ENCODE assay signal across 10 cellular contexts in genomic region chr1:230282157-230282556, GRCh38.
A peak's percentile ranks its signal among the peaks of the same experiment; 100 is the strongest.
DNase-seq lines count a peak whose midpoint lies in the region; ATAC-seq, FAIRE-seq and TF ChIP-seq lines count a peak whose summit lies in the region.
"Had no signal": no experiment of that assay in that cellular context is flagged by ENCODE, and none has a peak within 500 bp of the region (broad histone marks: within the 10 kb centered on the region; RNA-seq: fewer than 3 reads in every experiment).

No MANE protein-coding gene starts in this region.

- H3K4me1 ChIP-seq in A673 (ENCODE audit: insufficient read depth, low read length, poor library complexity, severe bottlenecking) (peaks cover 19% of the 10 kb centered on the region), K562 (replicated peaks in 1 of 2; ENCODE audit: control insufficient read depth in 2 of 2, insufficient read depth in 2 of 2, low read length in 2 of 2) (peaks cover 0 to 20% of the 10 kb centered on the region in 2 experiments; a peak in 2 of 5 replicates), PC-9 (replicated peaks; ENCODE audit: insufficient read depth) (no peaks in the 10 kb centered on the region)

- H3K9me1 ChIP-seq in K562 (ENCODE audit: control insufficient read depth, insufficient read depth, low read length): peaks cover 4% of the 10 kb centered on the region

- TF ChIP-seq CTCF in A673 (conservative IDR thresholded peaks at IDR 0.05; ENCODE audit: low read depth, low read length): no peak
- no peak for TF ChIP-seq CTCF in K562 (IDR thresholded peaks at IDR 0.05 in 2 of 3, conservative IDR thresholded peaks at IDR 0.05 in 1 of 3; ENCODE audit: insufficient read depth in 2 of 3, low read depth in 1 of 3, low read length in 3 of 3)
- no peak for TF ChIP-seq CTCF in PC-9 (conservative IDR thresholded peaks at IDR 0.05)

- no peak for TF ChIP-seq EP300 in K562 (IDR thresholded peaks at IDR 0.05; ENCODE audit: low read length)

- H3K36me3 ChIP-seq in A673 (ENCODE audit: insufficient read depth, low read length, poor library complexity, severe bottlenecking): peaks cover 6% of the 10 kb centered on the region
- H3K36me3 ChIP-seq in K562 (ENCODE audit: control insufficient read depth, insufficient read depth, low read length): peaks cover 34% of the 10 kb centered on the region; the same call in 2 of the 3 replicates
- no peaks in the 10 kb centered on the region for H3K36me3 ChIP-seq in PC-9 (ENCODE audit: low read depth)

- no peak for FAIRE-seq in K562 (lab: Jason Lieb, UNC)

- no peaks in the 10 kb centered on the region for H3K9me2 ChIP-seq in PC-9 (ENCODE audit: insufficient read depth)

- ATAC-seq in GM18502 (IDR thresholded peaks at IDR 0.05; ENCODE audit: poor library complexity, unreplicated experiment) (peak; percentile 57), K562 (no peak)

- no peaks in the 10 kb centered on the region for H3F3A ChIP-seq in PC-9 (ENCODE audit: insufficient read depth, low read depth)

- H4K20me1 ChIP-seq in K562 (replicated peaks; ENCODE audit: control insufficient read depth, insufficient read depth, low read length) (peaks cover 9% of the 10 kb centered on the region), PC-9 (ENCODE audit: insufficient read depth) (no peaks in the 10 kb centered on the region)

- in situ Hi-C loops in K562 (cut with MboI): no loop called here

- 71% methylated on average over 3 of the region's 3 CpGs for WGBS in K562 (ENCODE audit: insufficient coverage, low coverage, missing lambda C conversion rate)

- no peaks in the 10 kb centered on the region for H3K27me3 ChIP-seq in A673 (replicated peaks; ENCODE audit: insufficient read depth, low read depth, low read length, poor library complexity)
- peaks cover 0 to 14% of the 10 kb centered on the region in 2 experiments; a peak in 2 of 5 replicates for H3K27me3 ChIP-seq in K562 (ENCODE audit: control insufficient read depth in 2 of 2, insufficient read depth in 2 of 2, low read length in 2 of 2)
- no peaks in the 10 kb centered on the region for H3K27me3 ChIP-seq in PC-9 (ENCODE audit: insufficient read depth, low read depth)
- H3K27me3 ChIP-seq: ascending aorta, neutrophil had no signal

- no peak overlapping the region for H3K9ac ChIP-seq in K562 (ENCODE audit: insufficient read depth in 1 of 2, low read depth in 2 of 2, low read length in 2 of 2)

- no peak overlapping the region for H3K4me3 ChIP-seq in A673 (ENCODE audit: low read depth, low read length, poor library complexity, severe bottlenecking)
- H3K4me3 ChIP-seq in K562: no peak overlapping the region
- no peak overlapping the region for H3K4me3 ChIP-seq in PC-9
- H3K4me3 ChIP-seq: ascending aorta had no signal

- POLR2A ChIA-PET in A673 (lab: Charles Lee; ENCODE audit: low non-redundant PET) (no interaction called here), K562 (lab: Yijun Ruan, JAX) (no interaction called here), PC-9 (lab: Charles Lee; ENCODE audit: unreplicated experiment) (no interaction called here)

- DNase-seq in A673 (ENCODE audit: low spot score) (peak; percentile 33), NCI-H2081 (lab: John Stamatoyannopoulos, UW) (peak; percentile 32 to 64), K562 (ENCODE audit: extremely low read depth in 1 of 4, low spot score in 3 of 4) (peak in 1 of 4 experiments; percentile 12), PC-9 (no peak), ureter (ENCODE audit: low spot score) (no peak), cerebellum (ENCODE audit: low spot score) (no peak), SW 1271 (lab: John Stamatoyannopoulos, UW) (no peak)

- H2AFZ ChIP-seq in K562 (ENCODE audit: low read depth, low read length): no peak overlapping the region
- no peak overlapping the region for H2AFZ ChIP-seq in PC-9

- no TSS peak for BruUV-seq in A673 (replicated peaks; lab: Mats Ljungman, UMichigan)
- BruUV-seq in K562 (replicated peaks; lab: Mats Ljungman, UMichigan): no TSS peak
- BruUV-seq in PC-9 (replicated peaks; lab: Mats Ljungman, UMichigan): no TSS peak

- intact Hi-C loops in A673 (cut with micrococcal nuclease; ENCODE audit: unreplicated experiment) (no loop called here), K562 (cut with micrococcal nuclease) (no loop called here), PC-9 (cut with micrococcal nuclease; ENCODE audit: unreplicated experiment) (no loop called here)

- no peak for TF ChIP-seq POLR2A in K562 (conservative IDR thresholded peaks at IDR 0.05)

- H3K27ac ChIP-seq in A673 (ENCODE audit: low read depth, low read length, poor library complexity, severe bottlenecking) (no peak overlapping the region), K562 (ENCODE audit: extremely low read depth, low read depth, low read length) (no peak overlapping the region), PC-9 (no peak overlapping the region)
- H3K27ac ChIP-seq: ascending aorta, neutrophil had no signal

- TF ChIP-seq RAD21 in K562 (CRISPR knock-in tag; conservative IDR thresholded peaks at IDR 0.05 in 1 of 2, IDR thresholded peaks at IDR 0.05 in 1 of 2): no peak

- H3K9me3 ChIP-seq in A673 (ENCODE audit: low read depth, low read length, poor library complexity, severe bottlenecking): no peaks in the 10 kb centered on the region
- H3K9me3 ChIP-seq in K562 (replicated peaks; ENCODE audit: control insufficient read depth, insufficient read depth, low read depth, low read length): no peaks in the 10 kb centered on the region
- no peaks in the 10 kb centered on the region for H3K9me3 ChIP-seq in PC-9 (ENCODE audit: insufficient read depth, low read depth)
- H3K9me3 ChIP-seq: ascending aorta, neutrophil had no signal

- no peak overlapping the region for H3K4me2 ChIP-seq in K562 (ENCODE audit: insufficient read depth, low read length)
- H3K4me2 ChIP-seq in PC-9: no peak overlapping the region

- H3K79me2 ChIP-seq in K562 (ENCODE audit: control insufficient read depth, insufficient read depth, low read length): no peaks in the 10 kb centered on the region
- H3K79me2 ChIP-seq in PC-9 (ENCODE audit: low read depth): no peaks in the 10 kb centered on the region

- CTCF ChIA-PET in A673 (lab: Charles Lee): interaction anchor here (0.7 kb wide), 1 partner anchor 232 kb away, joined by 3 read pairs; no protein-coding TSS in a partner anchor
- CTCF ChIA-PET in K562 (lab: Yijun Ruan, JAX; ENCODE audit: low intra/inter-chr PET ratio): no interaction called here
- CTCF ChIA-PET in PC-9 (lab: Charles Lee): no interaction called here

TF ChIP-seq in K562, 482 proteins besides CTCF, POLR2A, EP300 and RAD21:
- TF ChIP-seq CBFA2T3 (IDR thresholded peaks at IDR 0.05) (0 out of 2 replicates have a peak, but pooled peaks have one; percentile 7), ZNF507 (tag; conservative IDR thresholded peaks at IDR 0.05) (no peak)
TF ChIP-seq in K562: peak in this region for 1.

Comparison
In these comparisons a context has a peak if more than half of its experiments do, and no peak if none do; other contexts are left out.
1. DNase-seq: peak in A673 (single experiment) and NCI-H2081 (2 of 2); none in PC-9 (0 of 2), ureter (single experiment), cerebellum (single experiment) and SW 1271 (0 of 2).